In genomic region chr16:63813862-63814261, GRCh38 we compare ENCODE assay signal across 4 cellular contexts.
"Had no signal": no experiment of that assay in that cellular context is flagged by ENCODE, and none has a peak within 500 bp of the region (broad histone marks: within the 10 kb centered on the region; RNA-seq: fewer than 3 reads in every experiment).

No MANE protein-coding gene starts in this region.

- H3K9me3 ChIP-seq: HAP-1 had no signal

- H3K4me3 ChIP-seq: HAP-1 had no signal

- H3K4me1 ChIP-seq: HAP-1 had no signal

- H3K27ac ChIP-seq: HL-60 had no signal

- H3K36me3 ChIP-seq: HAP-1 had no signal

- DNase-seq: GOT3, HFFc6 had no signal
